In the genomic region with DNA sequence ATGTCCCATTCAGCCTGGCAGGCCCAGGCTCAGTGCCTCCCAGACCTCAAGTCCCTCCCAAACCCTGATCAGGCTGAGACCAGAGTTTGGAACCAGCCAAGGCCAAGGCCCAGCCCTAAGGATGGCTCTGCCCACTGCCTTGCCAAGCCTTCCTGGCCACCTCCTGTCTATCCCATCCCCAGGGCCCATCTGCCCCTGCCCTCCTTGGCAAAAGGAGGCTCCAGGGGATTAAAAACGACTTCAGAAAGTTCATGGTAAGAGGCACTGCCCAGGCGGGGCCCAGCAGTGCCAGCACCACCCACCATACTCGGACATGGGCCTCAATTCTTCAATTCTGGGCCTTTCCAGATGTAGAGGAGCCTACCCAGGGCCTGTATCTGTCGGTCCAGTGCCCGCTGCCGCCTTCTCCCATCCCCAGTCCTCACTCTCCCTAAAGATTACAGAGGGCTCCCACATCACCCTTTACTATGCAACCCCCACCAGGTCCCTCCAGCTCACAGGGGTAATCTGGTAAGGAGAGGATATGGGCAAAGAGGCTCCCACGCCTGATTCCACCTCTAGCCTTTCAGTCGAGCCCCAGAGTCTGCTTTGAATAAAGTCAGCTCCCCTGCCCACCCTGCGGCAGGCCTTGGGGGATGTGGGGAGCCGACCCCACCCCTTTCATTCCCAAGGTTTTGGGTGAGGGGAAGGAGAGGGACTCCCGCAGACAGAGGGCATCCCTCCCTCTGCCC, we compare ENCODE assay signal across 1 cellular context.
TF ChIP-seq lines count a peak whose summit lies in the region.

No MANE protein-coding gene starts in this region.

TF ChIP-seq in GM23338, 12 proteins besides CTCF, POLR2A, EP300 and RAD21:
- TF ChIP-seq, protein P1, sequence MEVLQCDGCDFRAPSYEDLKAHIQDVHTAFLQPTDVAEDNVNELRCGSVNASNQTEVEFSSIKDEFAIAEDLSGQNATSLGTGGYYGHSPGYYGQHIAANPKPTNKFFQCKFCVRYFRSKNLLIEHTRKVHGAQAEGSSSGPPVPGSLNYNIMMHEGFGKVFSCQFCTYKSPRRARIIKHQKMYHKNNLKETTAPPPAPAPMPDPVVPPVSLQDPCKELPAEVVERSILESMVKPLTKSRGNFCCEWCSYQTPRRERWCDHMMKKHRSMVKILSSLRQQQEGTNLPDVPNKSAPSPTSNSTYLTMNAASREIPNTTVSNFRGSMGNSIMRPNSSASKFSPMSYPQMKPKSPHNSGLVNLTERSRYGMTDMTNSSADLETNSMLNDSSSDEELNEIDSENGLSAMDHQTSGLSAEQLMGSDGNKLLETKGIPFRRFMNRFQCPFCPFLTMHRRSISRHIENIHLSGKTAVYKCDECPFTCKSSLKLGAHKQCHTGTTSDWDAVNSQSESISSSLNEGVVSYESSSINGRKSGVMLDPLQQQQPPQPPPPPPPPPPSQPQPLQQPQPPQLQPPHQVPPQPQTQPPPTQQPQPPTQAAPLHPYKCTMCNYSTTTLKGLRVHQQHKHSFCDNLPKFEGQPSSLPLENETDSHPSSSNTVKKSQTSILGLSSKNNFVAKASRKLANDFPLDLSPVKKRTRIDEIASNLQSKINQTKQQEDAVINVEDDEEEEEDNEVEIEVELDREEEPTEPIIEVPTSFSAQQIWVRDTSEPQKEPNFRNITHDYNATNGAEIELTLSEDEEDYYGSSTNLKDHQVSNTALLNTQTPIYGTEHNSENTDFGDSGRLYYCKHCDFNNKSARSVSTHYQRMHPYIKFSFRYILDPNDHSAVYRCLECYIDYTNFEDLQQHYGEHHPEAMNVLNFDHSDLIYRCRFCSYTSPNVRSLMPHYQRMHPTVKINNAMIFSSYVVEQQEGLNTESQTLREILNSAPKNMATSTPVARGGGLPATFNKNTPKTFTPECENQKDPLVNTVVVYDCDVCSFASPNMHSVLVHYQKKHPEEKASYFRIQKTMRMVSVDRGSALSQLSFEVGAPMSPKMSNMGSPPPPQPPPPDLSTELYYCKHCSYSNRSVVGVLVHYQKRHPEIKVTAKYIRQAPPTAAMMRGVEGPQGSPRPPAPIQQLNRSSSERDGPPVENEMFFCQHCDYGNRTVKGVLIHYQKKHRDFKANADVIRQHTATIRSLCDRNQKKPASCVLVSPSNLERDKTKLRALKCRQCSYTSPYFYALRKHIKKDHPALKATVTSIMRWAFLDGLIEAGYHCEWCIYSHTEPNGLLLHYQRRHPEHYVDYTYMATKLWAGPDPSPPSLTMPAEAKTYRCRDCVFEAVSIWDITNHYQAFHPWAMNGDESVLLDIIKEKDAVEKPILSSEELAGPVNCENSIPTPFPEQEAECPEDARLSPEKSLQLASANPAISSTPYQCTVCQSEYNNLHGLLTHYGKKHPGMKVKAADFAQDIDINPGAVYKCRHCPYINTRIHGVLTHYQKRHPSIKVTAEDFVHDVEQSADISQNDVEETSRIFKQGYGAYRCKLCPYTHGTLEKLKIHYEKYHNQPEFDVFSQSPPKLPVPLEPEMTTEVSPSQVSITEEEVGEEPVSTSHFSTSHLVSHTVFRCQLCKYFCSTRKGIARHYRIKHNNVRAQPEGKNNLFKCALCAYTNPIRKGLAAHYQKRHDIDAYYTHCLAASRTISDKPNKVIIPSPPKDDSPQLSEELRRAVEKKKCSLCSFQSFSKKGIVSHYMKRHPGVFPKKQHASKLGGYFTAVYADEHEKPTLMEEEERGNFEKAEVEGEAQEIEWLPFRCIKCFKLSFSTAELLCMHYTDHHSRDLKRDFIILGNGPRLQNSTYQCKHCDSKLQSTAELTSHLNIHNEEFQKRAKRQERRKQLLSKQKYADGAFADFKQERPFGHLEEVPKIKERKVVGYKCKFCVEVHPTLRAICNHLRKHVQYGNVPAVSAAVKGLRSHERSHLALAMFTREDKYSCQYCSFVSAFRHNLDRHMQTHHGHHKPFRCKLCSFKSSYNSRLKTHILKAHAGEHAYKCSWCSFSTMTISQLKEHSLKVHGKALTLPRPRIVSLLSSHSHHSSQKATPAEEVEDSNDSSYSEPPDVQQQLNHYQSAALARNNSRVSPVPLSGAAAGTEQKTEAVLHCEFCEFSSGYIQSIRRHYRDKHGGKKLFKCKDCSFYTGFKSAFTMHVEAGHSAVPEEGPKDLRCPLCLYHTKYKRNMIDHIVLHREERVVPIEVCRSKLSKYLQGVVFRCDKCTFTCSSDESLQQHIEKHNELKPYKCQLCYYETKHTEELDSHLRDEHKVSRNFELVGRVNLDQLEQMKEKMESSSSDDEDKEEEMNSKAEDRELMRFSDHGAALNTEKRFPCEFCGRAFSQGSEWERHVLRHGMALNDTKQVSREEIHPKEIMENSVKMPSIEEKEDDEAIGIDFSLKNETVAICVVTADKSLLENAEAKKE (CRISPR knock-in tag; IDR thresholded peaks at IDR 0.05) = no peak
- TF ChIP-seq EZH2 (IDR thresholded peaks at IDR 0.05; ENCODE audit: low read depth, unreplicated experiment) (no peak), JUNB (IDR thresholded peaks at IDR 0.05; ENCODE audit: unreplicated experiment) (no peak), NANOG (IDR thresholded peaks at IDR 0.05; ENCODE audit: borderline replicate concordance) (no peak), EZH2phosphoT487 (IDR thresholded peaks at IDR 0.05; ENCODE audit: unreplicated experiment) (no peak), ZNF331 (CRISPR knock-in tag; IDR thresholded peaks at IDR 0.05; ENCODE audit: low read depth) (no peak), POLR2AphosphoS5 (IDR thresholded peaks at IDR 0.05; ENCODE audit: low read depth) (no peak), ZNF114 (CRISPR knock-in tag; IDR thresholded peaks at IDR 0.05) (no peak), STAT1 (IDR thresholded peaks at IDR 0.05; ENCODE audit: unreplicated experiment) (no peak), CREB1 (CRISPR knock-in tag; IDR thresholded peaks at IDR 0.05; ENCODE audit: low read depth) (no peak)
- TF ChIP-seq, protein P2, sequence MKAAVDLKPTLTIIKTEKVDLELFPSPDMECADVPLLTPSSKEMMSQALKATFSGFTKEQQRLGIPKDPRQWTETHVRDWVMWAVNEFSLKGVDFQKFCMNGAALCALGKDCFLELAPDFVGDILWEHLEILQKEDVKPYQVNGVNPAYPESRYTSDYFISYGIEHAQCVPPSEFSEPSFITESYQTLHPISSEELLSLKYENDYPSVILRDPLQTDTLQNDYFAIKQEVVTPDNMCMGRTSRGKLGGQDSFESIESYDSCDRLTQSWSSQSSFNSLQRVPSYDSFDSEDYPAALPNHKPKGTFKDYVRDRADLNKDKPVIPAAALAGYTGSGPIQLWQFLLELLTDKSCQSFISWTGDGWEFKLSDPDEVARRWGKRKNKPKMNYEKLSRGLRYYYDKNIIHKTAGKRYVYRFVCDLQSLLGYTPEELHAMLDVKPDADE (IDR thresholded peaks at IDR 0.05) = no peak
- TF ChIP-seq, protein P3, sequence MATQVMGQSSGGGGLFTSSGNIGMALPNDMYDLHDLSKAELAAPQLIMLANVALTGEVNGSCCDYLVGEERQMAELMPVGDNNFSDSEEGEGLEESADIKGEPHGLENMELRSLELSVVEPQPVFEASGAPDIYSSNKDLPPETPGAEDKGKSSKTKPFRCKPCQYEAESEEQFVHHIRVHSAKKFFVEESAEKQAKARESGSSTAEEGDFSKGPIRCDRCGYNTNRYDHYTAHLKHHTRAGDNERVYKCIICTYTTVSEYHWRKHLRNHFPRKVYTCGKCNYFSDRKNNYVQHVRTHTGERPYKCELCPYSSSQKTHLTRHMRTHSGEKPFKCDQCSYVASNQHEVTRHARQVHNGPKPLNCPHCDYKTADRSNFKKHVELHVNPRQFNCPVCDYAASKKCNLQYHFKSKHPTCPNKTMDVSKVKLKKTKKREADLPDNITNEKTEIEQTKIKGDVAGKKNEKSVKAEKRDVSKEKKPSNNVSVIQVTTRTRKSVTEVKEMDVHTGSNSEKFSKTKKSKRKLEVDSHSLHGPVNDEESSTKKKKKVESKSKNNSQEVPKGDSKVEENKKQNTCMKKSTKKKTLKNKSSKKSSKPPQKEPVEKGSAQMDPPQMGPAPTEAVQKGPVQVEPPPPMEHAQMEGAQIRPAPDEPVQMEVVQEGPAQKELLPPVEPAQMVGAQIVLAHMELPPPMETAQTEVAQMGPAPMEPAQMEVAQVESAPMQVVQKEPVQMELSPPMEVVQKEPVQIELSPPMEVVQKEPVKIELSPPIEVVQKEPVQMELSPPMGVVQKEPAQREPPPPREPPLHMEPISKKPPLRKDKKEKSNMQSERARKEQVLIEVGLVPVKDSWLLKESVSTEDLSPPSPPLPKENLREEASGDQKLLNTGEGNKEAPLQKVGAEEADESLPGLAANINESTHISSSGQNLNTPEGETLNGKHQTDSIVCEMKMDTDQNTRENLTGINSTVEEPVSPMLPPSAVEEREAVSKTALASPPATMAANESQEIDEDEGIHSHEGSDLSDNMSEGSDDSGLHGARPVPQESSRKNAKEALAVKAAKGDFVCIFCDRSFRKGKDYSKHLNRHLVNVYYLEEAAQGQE (IDR thresholded peaks at IDR 0.05; ENCODE audit: unreplicated experiment) = no peak
